34 cellular contexts compared by ENCODE assay signal in the genomic region with DNA sequence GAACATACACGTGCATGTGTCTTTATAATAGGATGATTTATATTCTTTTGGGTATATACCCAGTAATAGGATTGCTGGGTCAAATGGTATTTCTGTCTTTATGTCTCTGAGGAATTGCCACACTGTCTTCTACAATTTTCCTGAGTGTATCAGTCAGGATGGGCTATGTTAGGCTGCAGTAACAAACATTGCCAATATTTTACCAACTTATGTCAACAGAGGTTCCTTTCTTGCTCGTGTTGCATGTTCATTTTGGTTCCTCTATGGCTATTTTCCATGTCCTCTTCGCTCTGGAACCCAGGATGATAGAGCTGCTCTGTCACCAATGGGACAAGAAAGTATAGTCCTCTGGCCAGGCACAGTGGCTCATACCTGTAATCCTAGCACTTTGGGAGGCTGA.
"Had no signal": no experiment of that assay in that cellular context is flagged by ENCODE, and none has a peak within 500 bp of the region (broad histone marks: within the 10 kb centered on the region; RNA-seq: fewer than 3 reads in every experiment).

No MANE protein-coding gene starts in this region.

- DNase-seq: activated effector memory CD4-positive, alpha-beta T cell treated with anti-CD3 and anti-CD28 coated beads, Interleukin-2, amount 50 U/mL, for 16 hours; activated effector memory CD4-positive, alpha-beta T cell treated with Interleukin-2 at 50 U/mL for 16 hours; activated gamma-delta T cell; activated gamma-delta T cell treated with Interleukin-2 at 50 U/mL for 16 hours; activated naive CD4-positive, alpha-beta T cell; activated naive CD4-positive, alpha-beta T cell treated with anti-CD3 and anti-CD28 coated beads for 36 hours; activated naive CD4-positive, alpha-beta T cell treated with anti-CD3 and anti-CD28 coated beads, Interleukin-2, amount 10 ng/mL, durations not matched to agents 7 days and 5 days; activated naive CD4-positive, alpha-beta T cell treated with anti-CD3 and anti-CD28 coated beads, Interleukin-2, amount 50 U/mL, for 16 hours; activated naive CD4-positive, alpha-beta T cell treated with Interleukin-2 at 50 U/mL for 16 hours; activated naive CD8-positive, alpha-beta T cell treated with anti-CD3 and anti-CD28 coated beads for 36 hours; activated naive CD8-positive, alpha-beta T cell treated with anti-CD3 and anti-CD28 coated beads, Interleukin-2, amount 10 ng/mL, durations not matched to agents 7 days and 5 days; activated naive CD8-positive, alpha-beta T cell treated with anti-CD3 and anti-CD28 coated beads, Interleukin-2, amount 50 U/mL, for 24 hours; activated T-cell treated with anti-CD3 and anti-CD28 coated beads, Interleukin-2, amount 50 U/mL, for 1 hour; activated T-cell treated with anti-CD3 and anti-CD28 coated beads, Interleukin-2, amount 50 U/mL, for 24 hours; activated T-cell treated with anti-CD3 and anti-CD28 coated beads, Interleukin-2, amount 50 U/mL, for 4 hours; activated T-cell treated with anti-CD3 and anti-CD28 coated beads, Interleukin-2, amount 50 U/mL, for 48 hours; activated T-cell treated with anti-CD3 and anti-CD28 coated beads, Interleukin-2, amount 50 U/mL, for 72 hours; adrenal gland; amniotic stem cell; amygdala; anterior cingulate cortex; aorta; body of pancreas; brain microvascular endothelial cell; caudate nucleus; central memory CD4-positive, alpha-beta T cell; cerebellar nuclear complex had no signal

- H3K9me3 ChIP-seq: adrenal gland, ascending aorta, body of pancreas, breast epithelium had no signal

- H3K4me3 ChIP-seq: adrenal gland, ascending aorta, body of pancreas, breast epithelium, cardiac muscle cell had no signal

- H3K27ac ChIP-seq: adrenal gland, ascending aorta, body of pancreas, brain microvascular endothelial cell, breast epithelium, cardiac muscle cell had no signal

- ATAC-seq: activated naive CD4-positive, alpha-beta T cell treated with anti-CD3 and anti-CD28 coated beads, Interleukin-2, amount 50 U/mL, for 72 hours; activated naive CD8-positive, alpha-beta T cell treated with anti-CD3 and anti-CD28 coated beads, Interleukin-2, amount 50 U/mL, for 24 hours; activated T-cell treated with anti-CD3 and anti-CD28 coated beads, Interleukin-2, amount 50 U/mL, for 4 hours; activated T-cell treated with anti-CD3 and anti-CD28 coated beads, Interleukin-2, amount 50 U/mL, for 72 hours; activated T-helper 17 cell treated with anti-CD3 and anti-CD28 coated beads, Interleukin-2, amount 50 U/mL, for 72 hours; body of pancreas had no signal

- H3K27me3 ChIP-seq: adrenal gland, ascending aorta, body of pancreas, brain microvascular endothelial cell, breast epithelium, cardiac muscle cell had no signal

- FAIRE-seq: astrocyte, bronchial epithelial cell had no signal

- H3K36me3 ChIP-seq: adrenal gland, ascending aorta, brain microvascular endothelial cell, breast epithelium, cardiac muscle cell had no signal

- H3K4me1 ChIP-seq: adrenal gland, ascending aorta, body of pancreas, breast epithelium had no signal
